ENCODE assay signal across 8 cellular contexts in the genomic region with DNA sequence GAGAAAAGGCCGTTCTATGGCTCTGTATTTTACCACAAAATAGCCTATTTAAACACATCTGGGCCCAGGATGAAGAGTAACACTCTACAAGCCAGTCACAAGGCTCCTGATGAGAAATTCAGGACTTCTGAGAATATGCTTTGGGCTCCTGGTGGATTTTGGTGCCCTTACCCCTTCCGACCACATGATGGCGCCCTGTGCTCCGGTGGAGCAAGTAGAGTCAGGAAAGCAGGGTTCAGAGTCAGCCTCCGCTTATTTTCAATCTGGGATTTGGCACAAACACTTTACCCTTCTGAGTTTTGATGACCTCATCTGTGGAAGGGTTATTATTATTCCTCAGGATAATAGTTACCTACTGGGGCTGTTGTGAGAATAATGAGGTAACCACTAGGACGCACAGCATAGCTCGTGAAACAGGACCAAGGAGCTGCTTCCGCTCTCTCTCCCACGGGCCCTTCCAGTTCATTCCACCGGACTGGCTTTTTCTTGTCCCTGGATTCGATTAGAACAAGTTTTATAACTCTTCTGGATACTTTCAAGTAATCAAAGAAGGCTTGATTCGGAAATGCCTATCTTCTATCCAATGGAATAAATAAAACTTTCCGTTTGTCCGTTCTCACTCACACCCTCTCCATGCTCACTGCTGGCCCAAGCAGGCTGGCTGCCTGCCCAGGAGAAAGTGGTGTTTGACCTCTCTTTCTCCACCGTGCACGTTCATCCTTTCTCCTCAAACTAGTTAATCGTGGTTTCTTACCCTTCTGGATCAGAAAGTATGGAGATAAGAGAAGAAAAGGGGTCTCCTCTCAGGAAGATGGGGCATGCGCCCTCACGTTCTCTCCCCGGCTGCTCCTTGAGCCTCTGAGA.
DNase-seq lines count a peak whose midpoint lies in the region; ATAC-seq, FAIRE-seq and TF ChIP-seq lines count a peak whose summit lies in the region.

No MANE protein-coding gene starts in this region.

- intact Hi-C loops in sciatic nerve (cut with DNase I) (no loop called here), posterior cingulate gyrus (cut with DNase I) (no loop called here)

- FAIRE-seq in bronchial epithelial cell (lab: Jason Lieb, UNC), result no peak

- no peaks in the 10 kb centered on the region for H3K36me3 ChIP-seq in GM06990 (ENCODE audit: control insufficient read depth, insufficient read depth, low read length)
- H3K36me3 ChIP-seq in bronchial epithelial cell (ENCODE audit: control insufficient read depth, insufficient read depth, low read length), result no peaks in the 10 kb centered on the region

- in situ Hi-C loops in ACHN (cut with HindIII; ENCODE audit: low pct_ligation_motif_present, low pct_unique_long_range_greater_than_20kb, low sequenced_read_pairs), result no loop called here

- TF ChIP-seq CTCF in GM06990 (IDR thresholded peaks at IDR 0.05; ENCODE audit: insufficient read depth, low read length, poor library complexity, severe bottlenecking), result peak; percentile 78
- TF ChIP-seq CTCF in LNCaP clone FGC (IDR thresholded peaks at IDR 0.05; ENCODE audit: control insufficient read depth, extremely low read depth, insufficient read depth), result peak; percentile 62
- TF ChIP-seq CTCF in bronchial epithelial cell (IDR thresholded peaks at IDR 0.05; ENCODE audit: insufficient read depth, low read length, severe bottlenecking), result peak; percentile 50

- ATAC-seq in sciatic nerve, result peak; percentile 69
- ATAC-seq in HG03439 (IDR thresholded peaks at IDR 0.05; ENCODE audit: unreplicated experiment), result no peak
- ATAC-seq in HG02571 (IDR thresholded peaks at IDR 0.05; ENCODE audit: unreplicated experiment), result no peak

- H3K27me3 ChIP-seq in GM06990 (replicated peaks; ENCODE audit: control insufficient read depth, insufficient read depth, low read length) (no peaks in the 10 kb centered on the region), bronchial epithelial cell (ENCODE audit: control insufficient read depth, insufficient read depth, low read length) (no peaks in the 10 kb centered on the region)

- H3K4me3 ChIP-seq in GM06990 (replicated peaks; ENCODE audit: low read depth, low read length), result no peak overlapping the region
- no peak overlapping the region for H3K4me3 ChIP-seq in LNCaP clone FGC (ENCODE audit: low read depth, low read length)
- H3K4me3 ChIP-seq in bronchial epithelial cell (ENCODE audit: low read depth, low read length), result no peak overlapping the region

- peak; percentile 42 for DNase-seq in ACHN
- no peak for DNase-seq in GM06990 (ENCODE audit: extremely low read depth, insufficient read length)
- DNase-seq in LNCaP clone FGC (ENCODE audit: low read depth), result no peak
- DNase-seq in bronchial epithelial cell (ENCODE audit: low read depth), result peak; percentile 10
- peak; percentile 71 for DNase-seq in sciatic nerve (ENCODE audit: low spot score)
- no peak for DNase-seq in posterior cingulate gyrus

Comparison
In these comparisons a context has a peak if more than half of its experiments do, and no peak if none do; other contexts are left out.
1. DNase-seq: peak in ACHN (single experiment), bronchial epithelial cell (single experiment) and sciatic nerve (single experiment); none in GM06990 (single experiment), LNCaP clone FGC (single experiment) and posterior cingulate gyrus (0 of 10).
2. Peak in every context shown above with its lines, with median percentiles within 50 percentile points of each other: CTCF ChIP-seq.